ENCODE assay signal across 22 cellular contexts in the genomic region with DNA sequence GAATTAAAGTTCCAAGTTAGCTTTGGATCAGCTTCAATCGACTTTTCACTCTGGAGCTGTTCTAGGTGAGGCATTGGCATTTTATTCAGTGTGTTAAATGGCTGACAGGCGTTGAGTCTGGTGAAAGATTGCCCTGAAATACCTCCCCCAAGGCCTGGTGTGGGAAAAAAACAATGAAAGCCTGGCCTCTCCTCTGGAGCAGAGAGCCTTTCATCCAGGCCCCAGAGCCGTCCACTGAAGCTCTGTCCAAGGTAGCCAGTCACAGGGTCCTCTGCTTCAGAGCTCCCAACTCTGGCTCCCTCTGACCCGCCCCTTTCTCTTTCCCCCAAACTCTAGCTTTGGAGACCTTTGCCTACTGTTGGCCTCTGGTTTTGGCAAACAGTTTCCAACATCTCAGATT.
"Had no signal": no experiment of that assay in that cellular context is flagged by ENCODE, and none has a peak within 500 bp of the region (broad histone marks: within the 10 kb centered on the region; RNA-seq: fewer than 3 reads in every experiment).

No MANE protein-coding gene starts in this region.

- H3K36me3 ChIP-seq: left lung, prostate gland, tibial nerve, vagina had no signal

- H3K9me3 Mint-ChIP-seq: activated CD4-positive, alpha-beta T cell treated with anti-CD3 and anti-CD28 coated beads, Interleukin-2, amount 10 ng/mL, durations not matched to agents 7 days and 5 days; activated naive CD8-positive, alpha-beta T cell treated with anti-CD3 and anti-CD28 coated beads, Interleukin-2, amount 50 U/mL, for 24 hours; activated T-cell treated with anti-CD3 and anti-CD28 coated beads, Interleukin-2, amount 50 U/mL, for 72 hours; dendritic cell treated with granulocyte-macrophage colony-stimulating factor and Interleukin-4, amounts not matched to agents 40 ng/mL and 50 ng/mL, for 4 days; T-helper 2 cell treated with Interferon-gamma antibody and Interleukin-4, amounts not matched to agents 5 μg/mL and 100 μg/mL, for 36 hours had no signal

- H3K4me3 ChIP-seq: left lung, mucosa of descending colon, prostate gland, tibial nerve, vagina had no signal

- H3K4me1 ChIP-seq: left lung, prostate gland, tibial nerve, vagina had no signal

- DNase-seq: activated CD4-positive, alpha-beta T cell treated with anti-CD3 and anti-CD28 coated beads, Interleukin-2, amount 10 ng/mL, durations not matched to agents 7 days and 5 days; activated CD8-positive, alpha-beta memory T cell treated with anti-CD3 and anti-CD28 coated beads, Interleukin-2, amount 50 U/mL, for 48 hours; activated naive CD4-positive, alpha-beta T cell treated with Interleukin-2 at 50 U/mL for 16 hours; activated naive CD8-positive, alpha-beta T cell treated with anti-CD3 and anti-CD28 coated beads, Interleukin-2, amount 50 U/mL, for 24 hours; activated T-cell treated with anti-CD3 and anti-CD28 coated beads, Interleukin-2, amount 50 U/mL, for 72 hours; erythroblast; left lung; mucosa of descending colon; naive thymus-derived CD8-positive, alpha-beta T cell; occipital lobe; right cardiac atrium; small intestine; stimulated activated CD4-positive, alpha-beta T cell treated with anti-CD3 and anti-CD28 coated beads, Interleukin-4, amount 100 ng/mL, for 24 hours; stimulated activated naive CD4-positive, alpha-beta T cell treated with Interleukin-2 at 50 U/mL for 16 hours; substantia nigra had no signal

- H3K4me3 Mint-ChIP-seq: activated CD4-positive, alpha-beta T cell treated with anti-CD3 and anti-CD28 coated beads, Interleukin-2, amount 10 ng/mL, durations not matched to agents 7 days and 5 days; activated naive CD8-positive, alpha-beta T cell treated with anti-CD3 and anti-CD28 coated beads, Interleukin-2, amount 50 U/mL, for 24 hours; activated T-cell treated with anti-CD3 and anti-CD28 coated beads, Interleukin-2, amount 50 U/mL, for 72 hours; dendritic cell treated with granulocyte-macrophage colony-stimulating factor and Interleukin-4, amounts not matched to agents 40 ng/mL and 50 ng/mL, for 4 days; naive thymus-derived CD8-positive, alpha-beta T cell; T-helper 2 cell treated with Interferon-gamma antibody and Interleukin-4, amounts not matched to agents 5 μg/mL and 100 μg/mL, for 36 hours had no signal

- H3K27ac Mint-ChIP-seq: activated CD4-positive, alpha-beta T cell treated with anti-CD3 and anti-CD28 coated beads, Interleukin-2, amount 10 ng/mL, durations not matched to agents 7 days and 5 days; activated naive CD8-positive, alpha-beta T cell treated with anti-CD3 and anti-CD28 coated beads, Interleukin-2, amount 50 U/mL, for 24 hours; activated T-cell treated with anti-CD3 and anti-CD28 coated beads, Interleukin-2, amount 50 U/mL, for 72 hours; dendritic cell treated with granulocyte-macrophage colony-stimulating factor and Interleukin-4, amounts not matched to agents 40 ng/mL and 50 ng/mL, for 4 days; naive thymus-derived CD8-positive, alpha-beta T cell; T-helper 2 cell treated with Interferon-gamma antibody and Interleukin-4, amounts not matched to agents 5 μg/mL and 100 μg/mL, for 36 hours had no signal

- ATAC-seq: activated naive CD8-positive, alpha-beta T cell treated with anti-CD3 and anti-CD28 coated beads, Interleukin-2, amount 50 U/mL, for 24 hours; activated T-cell treated with anti-CD3 and anti-CD28 coated beads, Interleukin-2, amount 50 U/mL, for 72 hours; left lung; mucosa of descending colon; naive thymus-derived CD8-positive, alpha-beta T cell; right cardiac atrium had no signal

- H3K9me3 ChIP-seq: mucosa of descending colon, prostate gland, vagina had no signal

- H3K27me3 ChIP-seq: vagina had no signal

- H3K4me1 Mint-ChIP-seq: activated CD4-positive, alpha-beta T cell treated with anti-CD3 and anti-CD28 coated beads, Interleukin-2, amount 10 ng/mL, durations not matched to agents 7 days and 5 days; activated naive CD8-positive, alpha-beta T cell treated with anti-CD3 and anti-CD28 coated beads, Interleukin-2, amount 50 U/mL, for 24 hours had no signal

- FAIRE-seq: bronchial epithelial cell, keratinocyte, small intestine had no signal

- H3K27ac ChIP-seq: left lung, tibial nerve, vagina had no signal
